Comparison of ENCODE assay signal across 26 cellular contexts in genomic region chr2:10226032-10226724, GRCh38.
DNase-seq lines count a peak whose midpoint lies in the region; ATAC-seq and TF ChIP-seq lines count a peak whose summit lies in the region.
"Had no signal": no experiment of that assay in that cellular context is flagged by ENCODE, and none has a peak within 500 bp of the region (broad histone marks: within the 10 kb centered on the region; RNA-seq: fewer than 3 reads in every experiment).

No MANE protein-coding gene starts in this region.

- no peaks in the 10 kb centered on the region for H3K9me3 ChIP-seq in uterus
- H3K9me3 ChIP-seq: prostate gland, SJSA1, transverse colon had no signal

- intact Hi-C loops in uterus (cut with DNase I; ENCODE audit: low total_unique reads) = no loop called here

- no peak overlapping the region for H3K4me3 ChIP-seq in coronary artery
- no peak overlapping the region for H3K4me3 ChIP-seq in uterus
- H3K4me3 ChIP-seq: PC-9, prostate gland, SJSA1, smooth muscle cell, transverse colon had no signal

- no peaks in the 10 kb centered on the region for H3K36me3 ChIP-seq in uterus
- H3K36me3 ChIP-seq: brain microvascular endothelial cell, prostate gland, SJSA1, transverse colon had no signal

- H3K4me3 Mint-ChIP-seq in stimulated activated naive CD8-positive, alpha-beta T cell treated with anti-CD3 and anti-CD28 coated beads, Interleukin-15, Interleukin-2, amounts not matched to agents 100 ng/mL and 50 ng/mL, for 24 hours = no peak overlapping the region
- H3K4me3 Mint-ChIP-seq: activated CD4-positive, alpha-beta T cell treated with anti-CD3 and anti-CD28 coated beads for 36 hours; activated T-helper 1 cell treated with anti-CD3 and anti-CD28 coated beads, Interleukin-12 subunit alpha, Interleukin-12 subunit beta, Interleukin-2, Interleukin-4 antibody, amounts not matched to agents 30 ng/mL and 10 ng/mL and 1 ng/mL, durations not matched to agents 14 hours and 24 hours and 36 hours; CD8-positive, alpha-beta T cell; dendritic cell treated with granulocyte-macrophage colony-stimulating factor and Interleukin-4, amounts not matched to agents 40 ng/mL and 50 ng/mL, for 4 days; naive thymus-derived CD8-positive, alpha-beta T cell had no signal

- no peaks in the 10 kb centered on the region for H3K27me3 Mint-ChIP-seq in stimulated activated naive CD8-positive, alpha-beta T cell treated with anti-CD3 and anti-CD28 coated beads, Interleukin-15, Interleukin-2, amounts not matched to agents 100 ng/mL and 50 ng/mL, for 24 hours
- H3K27me3 Mint-ChIP-seq: activated CD4-positive, alpha-beta T cell treated with anti-CD3 and anti-CD28 coated beads for 36 hours; naive thymus-derived CD8-positive, alpha-beta T cell had no signal

- peaks cover 6% of the 10 kb centered on the region for H3K4me1 Mint-ChIP-seq in stimulated activated naive CD8-positive, alpha-beta T cell treated with anti-CD3 and anti-CD28 coated beads, Interleukin-15, Interleukin-2, amounts not matched to agents 100 ng/mL and 50 ng/mL, for 24 hours (ENCODE audit: low read depth)
- H3K4me1 Mint-ChIP-seq: activated CD4-positive, alpha-beta T cell treated with anti-CD3 and anti-CD28 coated beads for 36 hours; naive thymus-derived CD8-positive, alpha-beta T cell had no signal

- H3K9me3 Mint-ChIP-seq in stimulated activated naive CD8-positive, alpha-beta T cell treated with anti-CD3 and anti-CD28 coated beads, Interleukin-15, Interleukin-2, amounts not matched to agents 100 ng/mL and 50 ng/mL, for 24 hours = no peaks in the 10 kb centered on the region
- H3K9me3 Mint-ChIP-seq: activated T-helper 1 cell treated with anti-CD3 and anti-CD28 coated beads, Interleukin-12 subunit alpha, Interleukin-12 subunit beta, Interleukin-2, Interleukin-4 antibody, amounts not matched to agents 30 ng/mL and 10 ng/mL and 1 ng/mL, durations not matched to agents 14 hours and 24 hours and 36 hours; CD8-positive, alpha-beta T cell; dendritic cell treated with granulocyte-macrophage colony-stimulating factor and Interleukin-4, amounts not matched to agents 40 ng/mL and 50 ng/mL, for 4 days; naive thymus-derived CD8-positive, alpha-beta T cell had no signal

- no peak for DNase-seq in stimulated activated naive CD8-positive, alpha-beta T cell treated with anti-CD3 and anti-CD28 coated beads, Interleukin-15, Interleukin-2, amounts not matched to agents 100 U/mL and 50 U/mL, for 24 hours
- DNase-seq in coronary artery (ENCODE audit: low spot score) (peak; percentile 69), omental fat pad (ENCODE audit: low spot score) (peak; percentile 3), uterus (peak; percentile 46 to 54), activated gamma-delta T cell (lab: John Stamatoyannopoulos, UW) (no peak)
- DNase-seq: activated CD4-positive, alpha-beta T cell treated with anti-CD3 and anti-CD28 coated beads for 36 hours; brain microvascular endothelial cell; CD8-positive, alpha-beta T cell; GF-D8; glutamatergic neuron; Kasumi-1; NCI-H187; NCI-H774; stimulated activated CD4-positive, alpha-beta T cell treated with anti-CD3 and anti-CD28 coated beads, Interleukin-2, amount 100 ng/mL, for 48 hours; stimulated activated naive CD4-positive, alpha-beta T cell had no signal

- no peaks in the 10 kb centered on the region for H3K4me1 ChIP-seq in uterus
- H3K4me1 ChIP-seq: prostate gland had no signal

- H3K27ac ChIP-seq in coronary artery = no peak overlapping the region
- peak overlapping the region; percentile 36 to 72 for H3K27ac ChIP-seq in uterus
- H3K27ac ChIP-seq: brain microvascular endothelial cell, PC-9, prostate gland, SJSA1 had no signal

- no peak for TF ChIP-seq POLR2A in uterus (IDR thresholded peaks at IDR 0.05)

- TF ChIP-seq CTCF in coronary artery (IDR thresholded peaks at IDR 0.05) = no peak
- TF ChIP-seq CTCF in omental fat pad (IDR thresholded peaks at IDR 0.05) = no peak
- TF ChIP-seq CTCF in uterus (IDR thresholded peaks at IDR 0.05) = no peak

- no peaks in the 10 kb centered on the region for H3K27me3 ChIP-seq in uterus
- H3K27me3 ChIP-seq: brain microvascular endothelial cell, SJSA1, transverse colon had no signal

- no peak for ATAC-seq in stimulated activated naive CD8-positive, alpha-beta T cell treated with anti-CD3 and anti-CD28 coated beads, Interleukin-15, Interleukin-2, amounts not matched to agents 100 U/mL and 50 U/mL, for 24 hours
- no peak for ATAC-seq in omental fat pad (ENCODE audit: low FRiP score)
- no peak for ATAC-seq in HG02938 (IDR thresholded peaks at IDR 0.05; ENCODE audit: unreplicated experiment)
- no peak for ATAC-seq in GM21723 (IDR thresholded peaks at IDR 0.05; ENCODE audit: unreplicated experiment)
- ATAC-seq: activated CD4-positive, alpha-beta T cell treated with anti-CD3 and anti-CD28 coated beads for 36 hours; CD8-positive, alpha-beta T cell; naive thymus-derived CD8-positive, alpha-beta T cell had no signal

- H3K27ac Mint-ChIP-seq in stimulated activated naive CD8-positive, alpha-beta T cell treated with anti-CD3 and anti-CD28 coated beads, Interleukin-15, Interleukin-2, amounts not matched to agents 100 ng/mL and 50 ng/mL, for 24 hours = peak overlapping the region; percentile 36
- H3K27ac Mint-ChIP-seq: activated CD4-positive, alpha-beta T cell treated with anti-CD3 and anti-CD28 coated beads for 36 hours; activated T-helper 1 cell treated with anti-CD3 and anti-CD28 coated beads, Interleukin-12 subunit alpha, Interleukin-12 subunit beta, Interleukin-2, Interleukin-4 antibody, amounts not matched to agents 30 ng/mL and 10 ng/mL and 1 ng/mL, durations not matched to agents 14 hours and 24 hours and 36 hours; CD8-positive, alpha-beta T cell; dendritic cell treated with granulocyte-macrophage colony-stimulating factor and Interleukin-4, amounts not matched to agents 40 ng/mL and 50 ng/mL, for 4 days had no signal

- no peaks in the 10 kb centered on the region for H3K36me3 Mint-ChIP-seq in stimulated activated naive CD8-positive, alpha-beta T cell treated with anti-CD3 and anti-CD28 coated beads, Interleukin-15, Interleukin-2, amounts not matched to agents 100 ng/mL and 50 ng/mL, for 24 hours (ENCODE audit: low read depth)
- H3K36me3 Mint-ChIP-seq: CD8-positive, alpha-beta T cell; naive thymus-derived CD8-positive, alpha-beta T cell had no signal

Comparison
In these comparisons a context has a peak if more than half of its experiments do, and no peak if none do; other contexts are left out.
1. DNase-seq: peak in coronary artery (single experiment), omental fat pad (single experiment) and uterus (2 of 2); none in stimulated activated naive CD8-positive, alpha-beta T cell treated with anti-CD3 and anti-CD28 coated beads, Interleukin-15, Interleukin-2, amounts not matched to agents 100 U/mL and 50 U/mL, for 24 hours (single experiment) and activated gamma-delta T cell (single experiment).
2. H3K27ac ChIP-seq: peak in uterus (2 of 2); none in coronary artery (0 of 2).